8 cellular contexts compared by ENCODE assay signal in the genomic region with DNA sequence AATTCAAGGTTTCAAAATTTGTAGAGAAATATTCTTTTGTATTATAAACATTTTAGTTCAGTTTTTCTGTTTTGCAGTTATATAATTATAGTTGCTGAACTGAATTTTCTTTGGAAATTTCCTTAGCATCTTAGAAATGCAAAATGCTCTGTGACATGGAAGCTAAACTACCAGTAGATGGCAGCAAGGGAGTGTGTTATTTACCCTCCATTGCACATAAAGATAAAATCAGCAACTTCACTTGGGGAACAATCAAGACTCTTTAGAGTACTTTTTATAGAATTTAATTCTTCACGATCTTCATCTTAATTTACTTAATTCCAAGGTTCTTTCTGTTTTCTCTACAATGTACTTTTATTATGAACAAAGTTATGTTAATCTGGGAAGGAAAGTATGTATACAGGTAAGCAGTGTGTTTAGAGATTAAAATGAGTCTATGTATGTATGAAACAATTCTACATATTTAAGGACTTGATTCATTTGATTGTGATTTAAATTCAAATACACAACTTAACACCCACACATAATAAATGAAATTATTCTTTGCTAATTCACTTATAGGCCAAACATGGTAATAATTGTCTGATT.
DNase-seq lines count a peak whose midpoint lies in the region; ATAC-seq and TF ChIP-seq lines count a peak whose summit lies in the region.

No MANE protein-coding gene starts in this region.

- no peaks in the 10 kb centered on the region for H3K79me1 ChIP-seq in mesenchymal stem cell (replicated peaks; ENCODE audit: low read length, poor library complexity, severe bottlenecking)

- H2BK12ac ChIP-seq in mesenchymal stem cell (ENCODE audit: low read length in 2 of 2) = no peak overlapping the region

- WGBS in mesenchymal stem cell = no CpG with 5 or more reads among the region's 1 CpG

- no peak overlapping the region for H2BK120ac ChIP-seq in mesenchymal stem cell (ENCODE audit: low read depth, low read length)

- no peak overlapping the region for H2BK5ac ChIP-seq in mesenchymal stem cell (ENCODE audit: low read depth, low read length, poor library complexity, severe bottlenecking)

- no peak overlapping the region for H3K14ac ChIP-seq in mesenchymal stem cell (ENCODE audit: low read length in 2 of 2)

- peak; percentile 34 for DNase-seq in AG09319 (ENCODE audit: extremely low read depth, low read depth)
- DNase-seq in NCI-H82 treated with DMSO at 0.1 percent for 48 hours (lab: John Stamatoyannopoulos, UW; ENCODE audit: unreplicated experiment) = peak; percentile 39
- DNase-seq in choroid plexus epithelial cell (ENCODE audit: low read depth) = peak; percentile 89
- DNase-seq in mesenchymal stem cell = peak; percentile 68
- DNase-seq in activated CD4-positive, alpha-beta T cell treated with anti-CD3 and anti-CD28 coated beads, Interleukin-2, amount 50 U/mL, for 1 hour = no peak
- no peak for DNase-seq in activated T-cell treated with anti-CD3 and anti-CD28 coated beads, Interleukin-2, amount 50 U/mL, for 4 hours

- no peaks in the 10 kb centered on the region for H3K27me3 Mint-ChIP-seq in activated T-cell treated with anti-CD3 and anti-CD28 coated beads, Interleukin-2, amount 50 U/mL, for 4 hours (ENCODE audit: low read depth)

- no peak overlapping the region for H3K18ac ChIP-seq in mesenchymal stem cell (ENCODE audit: low read depth in 1 of 2, low read length in 2 of 2)

- H3K23ac ChIP-seq in mesenchymal stem cell (ENCODE audit: low read length in 2 of 2) = no peak overlapping the region

- no peak overlapping the region for H2AFZ ChIP-seq in mesenchymal stem cell (ENCODE audit: low read depth, low read length)

- no peak overlapping the region for H3K9ac ChIP-seq in mesenchymal stem cell (ENCODE audit: low read length)

- H3K27me3 ChIP-seq in mesenchymal stem cell (ENCODE audit: control insufficient read depth in 1 of 2, insufficient read depth in 1 of 2, low read length in 2 of 2) = no peaks in the 10 kb centered on the region

- no peak overlapping the region for H4K8ac ChIP-seq in mesenchymal stem cell (ENCODE audit: low read length)

- no peaks in the 10 kb centered on the region for H3K4me1 Mint-ChIP-seq in activated T-cell treated with anti-CD3 and anti-CD28 coated beads, Interleukin-2, amount 50 U/mL, for 4 hours (ENCODE audit: low read depth)

- no peak overlapping the region for H3K27ac ChIP-seq in mesenchymal stem cell (ENCODE audit: low read length, poor library complexity, severe bottlenecking)

- H3K4me2 ChIP-seq in mesenchymal stem cell (ENCODE audit: low read length, poor library complexity, severe bottlenecking) = no peak overlapping the region

- H3K4me3 ChIP-seq in choroid plexus epithelial cell (ENCODE audit: low read depth, low read length) = no peak overlapping the region
- no peak overlapping the region for H3K4me3 ChIP-seq in mesenchymal stem cell (ENCODE audit: insufficient read depth in 1 of 2, low read depth in 1 of 2, low read length in 2 of 2)

- ATAC-seq in GM18508 (IDR thresholded peaks at IDR 0.05; ENCODE audit: insufficient read depth, unreplicated experiment) (peak; percentile 51), HG03565 (IDR thresholded peaks at IDR 0.05; ENCODE audit: unreplicated experiment) (peak; percentile 54)
- ATAC-seq in activated T-cell treated with anti-CD3 and anti-CD28 coated beads, Interleukin-2, amount 50 U/mL, for 4 hours = no peak

- no peak overlapping the region for H3K4ac ChIP-seq in mesenchymal stem cell (ENCODE audit: low read depth in 1 of 2, low read length in 2 of 2)

- no peaks in the 10 kb centered on the region for H3K9me3 Mint-ChIP-seq in activated T-cell treated with anti-CD3 and anti-CD28 coated beads, Interleukin-2, amount 50 U/mL, for 4 hours

- no peaks in the 10 kb centered on the region for H3K9me3 ChIP-seq in mesenchymal stem cell (ENCODE audit: control insufficient read depth, low read length)

- no peaks in the 10 kb centered on the region for H3K36me3 Mint-ChIP-seq in activated T-cell treated with anti-CD3 and anti-CD28 coated beads, Interleukin-2, amount 50 U/mL, for 4 hours (ENCODE audit: insufficient read depth)

- H4K91ac ChIP-seq in mesenchymal stem cell (ENCODE audit: low read length) = no peak overlapping the region

- H3K36me3 ChIP-seq in mesenchymal stem cell (ENCODE audit: control insufficient read depth in 1 of 2, insufficient read depth in 2 of 2, low read depth in 1 of 2, low read length in 2 of 2) = no peaks in the 10 kb centered on the region

- peak; percentile 79 for TF ChIP-seq CTCF in AG09319 (IDR thresholded peaks at IDR 0.05; ENCODE audit: low read depth, low read length)
- peak; percentile 76 for TF ChIP-seq CTCF in choroid plexus epithelial cell (conservative IDR thresholded peaks at IDR 0.05; ENCODE audit: low read depth, low read length)

- no peak overlapping the region for H3K4me3 Mint-ChIP-seq in activated T-cell treated with anti-CD3 and anti-CD28 coated beads, Interleukin-2, amount 50 U/mL, for 4 hours

- no peak overlapping the region for H2BK15ac ChIP-seq in mesenchymal stem cell (ENCODE audit: low read depth, poor library complexity, severe bottlenecking)

- H3K4me1 ChIP-seq in mesenchymal stem cell (ENCODE audit: control insufficient read depth, insufficient read depth, low read depth, low read length) = no peaks in the 10 kb centered on the region

- H2AK5ac ChIP-seq in mesenchymal stem cell (ENCODE audit: low read length, severe bottlenecking) = no peak overlapping the region

Comparison
In these comparisons a context has a peak if more than half of its experiments do, and no peak if none do; other contexts are left out.
1. DNase-seq: peak in AG09319 (single experiment), NCI-H82 treated with DMSO at 0.1 percent for 48 hours (single experiment), choroid plexus epithelial cell (single experiment) and mesenchymal stem cell (single experiment); none in activated CD4-positive, alpha-beta T cell treated with anti-CD3 and anti-CD28 coated beads, Interleukin-2, amount 50 U/mL, for 1 hour (single experiment) and activated T-cell treated with anti-CD3 and anti-CD28 coated beads, Interleukin-2, amount 50 U/mL, for 4 hours (single experiment).
2. ATAC-seq: peak in GM18508 (single experiment) and HG03565 (single experiment); none in activated T-cell treated with anti-CD3 and anti-CD28 coated beads, Interleukin-2, amount 50 U/mL, for 4 hours (0 of 2).